ENCODE assay signal across 8 cellular contexts in the genomic region with DNA sequence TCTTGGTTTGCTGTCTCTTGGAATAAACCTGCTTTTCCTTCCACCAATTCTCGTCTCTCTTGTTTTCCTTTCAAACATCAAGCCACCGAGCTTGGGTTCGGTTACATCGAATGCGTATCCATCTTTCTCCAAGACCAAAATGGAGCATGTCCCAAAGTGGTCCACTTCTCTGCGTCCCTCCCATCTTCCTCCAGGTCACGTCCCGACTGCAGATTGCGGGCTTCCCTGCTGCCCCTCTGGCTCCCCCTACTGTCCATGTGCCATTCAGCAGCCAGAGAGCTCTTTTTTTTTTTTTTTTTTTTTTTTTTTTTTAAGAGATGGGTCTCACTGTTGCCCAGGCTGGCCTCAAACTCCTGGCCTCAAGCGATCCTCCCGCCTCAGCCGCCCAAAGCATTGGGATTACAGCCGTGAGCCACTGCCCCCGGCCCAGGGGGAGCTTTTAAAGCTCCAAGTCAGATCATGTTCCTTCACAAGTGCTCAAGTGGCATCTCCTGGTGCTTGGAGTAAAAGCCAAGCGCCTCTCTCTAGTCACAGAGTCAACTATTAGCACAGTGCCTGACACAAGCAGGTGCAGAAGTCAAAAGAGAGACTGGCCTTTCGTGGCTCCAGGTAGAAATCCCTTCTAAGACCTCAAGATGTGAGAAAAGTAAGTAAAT. TPM values are rescaled to one million over a fixed set of nuclear protein-coding genes. Genes with fewer than 3 reads are reported as not detected.
A peak's percentile ranks its signal among the peaks of the same experiment; 100 is the strongest.
DNase-seq lines count a peak whose midpoint lies in the region; ATAC-seq, FAIRE-seq and TF ChIP-seq lines count a peak whose summit lies in the region.

No MANE protein-coding gene starts in this region.

- H3K27me3 Mint-ChIP-seq in activated CD4-positive, alpha-beta memory T cell treated with anti-CD3 and anti-CD28 coated beads, Interleukin-2, amount 10 ng/mL, durations not matched to agents 7 days and 5 days = peaks cover 10% of the 10 kb centered on the region

- intact Hi-C loops in mucosa of descending colon (cut with DNase I, micrococcal nuclease) = no loop called here

- FAIRE-seq in A204.1 (lab: Jason Lieb, UNC) = peak; percentile 56

- no peaks in the 10 kb centered on the region for H3K9me3 ChIP-seq in mucosa of descending colon

- H3K4me3 ChIP-seq in mucosa of descending colon = no peak overlapping the region

- no peaks in the 10 kb centered on the region for H3K36me3 ChIP-seq in mucosa of descending colon (ENCODE audit: low read depth)

- ATAC-seq in mucosa of descending colon = peak; percentile 49
- no peak for ATAC-seq in HG02885 (IDR thresholded peaks at IDR 0.05; ENCODE audit: poor library complexity, unreplicated experiment)

- peaks cover 3% of the 10 kb centered on the region for H3K4me1 ChIP-seq in mucosa of descending colon (ENCODE audit: low read depth)

- CTCF ChIA-PET in activated CD4-positive, alpha-beta memory T cell treated with anti-CD3 and anti-CD28 coated beads, Interleukin-2, amount 10 ng/mL, durations not matched to agents 7 days and 5 days (lab: Charles Lee) = interaction anchor here (0.5 to 1.8 kb wide), 24 partner anchors 8 to 1261 kb away, joined by 3 to 18 read pairs (median 4); a partner anchor contains a TSS

- H3K9me3 Mint-ChIP-seq in activated CD4-positive, alpha-beta memory T cell treated with anti-CD3 and anti-CD28 coated beads, Interleukin-2, amount 10 ng/mL, durations not matched to agents 7 days and 5 days = no peaks in the 10 kb centered on the region

- DNase-seq in NCI-H2227 (lab: John Stamatoyannopoulos, UW; ENCODE audit: unreplicated experiment) (peak; percentile 76), mucosa of descending colon (peak in 2 of 3 donors; percentile 65 to 81)
- DNase-seq in activated CD4-positive, alpha-beta memory T cell treated with anti-CD3 and anti-CD28 coated beads, Interleukin-2, amount 10 ng/mL, durations not matched to agents 7 days and 5 days = peak; percentile 73
- peak; percentile 54 for DNase-seq in effector CD4-positive, alpha-beta T cell
- DNase-seq in stimulated activated CD8-positive, alpha-beta memory T cell treated with anti-CD3 and anti-CD28 coated beads, Interleukin-7, amount 100 ng/mL, for 48 hours (ENCODE audit: extremely low read depth in 1 of 2, low read depth in 1 of 2) = peak; percentile 22 to 41

- POLR2A ChIA-PET in activated CD4-positive, alpha-beta memory T cell treated with anti-CD3 and anti-CD28 coated beads, Interleukin-2, amount 10 ng/mL, durations not matched to agents 7 days and 5 days (lab: Charles Lee) = no interaction called here

- H3K4me1 Mint-ChIP-seq in activated CD4-positive, alpha-beta memory T cell treated with anti-CD3 and anti-CD28 coated beads, Interleukin-2, amount 10 ng/mL, durations not matched to agents 7 days and 5 days = peaks cover 14% of the 10 kb centered on the region

- no peaks in the 10 kb centered on the region for H3K36me3 Mint-ChIP-seq in activated CD4-positive, alpha-beta memory T cell treated with anti-CD3 and anti-CD28 coated beads, Interleukin-2, amount 10 ng/mL, durations not matched to agents 7 days and 5 days (ENCODE audit: low read depth)

- no peak overlapping the region for H3K4me3 Mint-ChIP-seq in activated CD4-positive, alpha-beta memory T cell treated with anti-CD3 and anti-CD28 coated beads, Interleukin-2, amount 10 ng/mL, durations not matched to agents 7 days and 5 days

- no peak overlapping the region for H3K27ac Mint-ChIP-seq in activated CD4-positive, alpha-beta memory T cell treated with anti-CD3 and anti-CD28 coated beads, Interleukin-2, amount 10 ng/mL, durations not matched to agents 7 days and 5 days

- peak; percentile 90 for TF ChIP-seq CTCF in GM12873 (IDR thresholded peaks at IDR 0.05; ENCODE audit: insufficient read depth, low read depth, low read length, missing control alignments)
- peak; percentile 64 for TF ChIP-seq CTCF in mucosa of descending colon (IDR thresholded peaks at IDR 0.05)

RNA-seq across cellular contexts. Expression of a gene that starts 10.0 kb away (rescaled TPM):
- 1 to 10 TPM; 1.1 TPM for total RNA-seq in activated CD4-positive, alpha-beta memory T cell treated with anti-CD3 and anti-CD28 coated beads, Interleukin-2, amount 10 ng/mL, durations not matched to agents 7 days and 5 days
- 1 to 10 TPM; 1.9 to 7.2 (median 5.5) TPM for total RNA-seq in mucosa of descending colon

RNA-seq across cellular contexts. Expression of a gene that starts 13.0 kb away (rescaled TPM):
- not detected for total RNA-seq in activated CD4-positive, alpha-beta memory T cell treated with anti-CD3 and anti-CD28 coated beads, Interleukin-2, amount 10 ng/mL, durations not matched to agents 7 days and 5 days
- not detected for total RNA-seq in mucosa of descending colon
